In the genomic region with DNA sequence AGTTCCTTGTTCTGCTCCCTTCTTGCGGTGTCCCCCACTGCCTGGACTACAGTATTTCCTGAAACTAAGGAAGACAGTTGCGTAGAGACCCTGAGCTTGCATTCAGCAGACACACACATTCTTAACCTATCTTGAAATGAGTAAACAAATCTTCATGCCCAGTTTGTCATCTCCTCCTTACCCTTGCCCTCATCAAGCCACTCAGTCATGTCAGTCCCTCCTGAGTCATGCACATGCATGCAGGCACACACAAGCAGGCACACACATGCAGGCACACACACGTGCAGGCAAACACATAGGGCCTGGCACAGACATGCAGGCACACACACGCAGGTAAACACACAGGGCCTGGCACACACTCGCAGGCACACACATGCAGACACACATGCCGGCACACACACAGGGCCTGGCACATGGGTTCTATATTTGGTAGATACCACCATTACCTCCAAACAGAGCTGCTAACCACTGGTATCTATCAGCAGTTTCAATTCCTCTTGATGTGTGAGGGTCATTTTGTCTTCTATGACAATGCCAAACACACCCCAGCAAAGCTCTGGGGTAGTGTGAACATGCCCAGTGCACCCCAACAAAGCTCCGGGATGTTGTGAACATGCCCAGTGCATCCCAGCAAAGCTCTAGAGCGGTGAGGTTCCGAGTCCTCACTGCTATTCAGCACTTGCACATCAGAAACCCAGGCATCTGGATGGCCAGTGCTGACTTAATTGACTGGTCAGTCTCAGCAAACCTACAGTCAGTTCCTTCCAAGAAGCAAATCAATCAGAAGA, we compare ENCODE assay signal across 1 cellular context.
TF ChIP-seq lines count a peak whose summit lies in the region.

No MANE protein-coding gene starts in this region.

TF ChIP-seq in HepG2, 621 proteins besides CTCF, POLR2A, EP300 and RAD21 (continued from another document):
- TF ChIP-seq, protein P1, sequence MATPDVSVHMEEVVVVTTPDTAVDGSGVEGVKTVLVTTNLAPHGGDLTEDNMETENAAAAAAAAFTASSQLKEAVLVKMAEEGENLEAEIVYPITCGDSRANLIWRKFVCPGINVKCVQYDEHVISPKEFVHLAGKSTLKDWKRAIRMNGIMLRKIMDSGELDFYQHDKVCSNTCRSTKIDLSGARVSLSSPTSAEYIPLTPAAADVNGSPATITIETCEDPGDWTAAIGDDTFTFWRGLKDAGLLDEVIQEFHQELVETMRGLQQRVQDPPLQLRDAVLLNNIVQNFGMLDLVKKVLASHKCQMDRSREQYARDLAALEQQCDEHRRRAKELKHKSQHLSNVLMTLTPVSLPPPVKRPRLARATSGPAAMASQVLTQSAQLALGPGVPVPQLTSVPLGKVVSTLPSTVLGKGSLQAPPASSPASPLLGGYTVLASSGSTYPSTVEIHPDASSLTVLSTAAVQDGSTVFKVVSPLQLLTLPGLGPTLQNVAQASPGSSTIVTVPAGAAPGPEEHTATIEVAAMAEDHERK (CRISPR knock-in tag; IDR thresholded peaks at IDR 0.05; ENCODE audit: low read depth) = no peak
- no peak for TF ChIP-seq SRSF4 (IDR thresholded peaks at IDR 0.05; ENCODE audit: low read depth, low read length, poor library complexity, severe bottlenecking)
- TF ChIP-seq, protein P2, sequence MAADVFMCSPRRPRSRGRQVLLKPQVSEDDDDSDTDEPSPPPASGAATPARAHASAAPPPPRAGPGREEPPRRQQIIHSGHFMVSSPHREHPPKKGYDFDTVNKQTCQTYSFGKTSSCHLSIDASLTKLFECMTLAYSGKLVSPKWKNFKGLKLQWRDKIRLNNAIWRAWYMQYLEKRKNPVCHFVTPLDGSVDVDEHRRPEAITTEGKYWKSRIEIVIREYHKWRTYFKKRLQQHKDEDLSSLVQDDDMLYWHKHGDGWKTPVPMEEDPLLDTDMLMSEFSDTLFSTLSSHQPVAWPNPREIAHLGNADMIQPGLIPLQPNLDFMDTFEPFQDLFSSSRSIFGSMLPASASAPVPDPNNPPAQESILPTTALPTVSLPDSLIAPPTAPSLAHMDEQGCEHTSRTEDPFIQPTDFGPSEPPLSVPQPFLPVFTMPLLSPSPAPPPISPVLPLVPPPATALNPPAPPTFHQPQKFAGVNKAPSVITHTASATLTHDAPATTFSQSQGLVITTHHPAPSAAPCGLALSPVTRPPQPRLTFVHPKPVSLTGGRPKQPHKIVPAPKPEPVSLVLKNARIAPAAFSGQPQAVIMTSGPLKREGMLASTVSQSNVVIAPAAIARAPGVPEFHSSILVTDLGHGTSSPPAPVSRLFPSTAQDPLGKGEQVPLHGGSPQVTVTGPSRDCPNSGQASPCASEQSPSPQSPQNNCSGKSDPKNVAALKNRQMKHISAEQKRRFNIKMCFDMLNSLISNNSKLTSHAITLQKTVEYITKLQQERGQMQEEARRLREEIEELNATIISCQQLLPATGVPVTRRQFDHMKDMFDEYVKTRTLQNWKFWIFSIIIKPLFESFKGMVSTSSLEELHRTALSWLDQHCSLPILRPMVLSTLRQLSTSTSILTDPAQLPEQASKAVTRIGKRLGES (CRISPR knock-in tag; IDR thresholded peaks at IDR 0.05; ENCODE audit: borderline replicate concordance) = no peak
- TF ChIP-seq MED1 (CRISPR knock-in tag; IDR thresholded peaks at IDR 0.05) = no peak
- no peak for TF ChIP-seq ZNF577 (CRISPR knock-in tag; IDR thresholded peaks at IDR 0.05; ENCODE audit: borderline replicate concordance, low read depth)
- no peak for TF ChIP-seq ZNF138 (CRISPR knock-in tag; IDR thresholded peaks at IDR 0.05; ENCODE audit: low read depth)
- TF ChIP-seq, protein P3, sequence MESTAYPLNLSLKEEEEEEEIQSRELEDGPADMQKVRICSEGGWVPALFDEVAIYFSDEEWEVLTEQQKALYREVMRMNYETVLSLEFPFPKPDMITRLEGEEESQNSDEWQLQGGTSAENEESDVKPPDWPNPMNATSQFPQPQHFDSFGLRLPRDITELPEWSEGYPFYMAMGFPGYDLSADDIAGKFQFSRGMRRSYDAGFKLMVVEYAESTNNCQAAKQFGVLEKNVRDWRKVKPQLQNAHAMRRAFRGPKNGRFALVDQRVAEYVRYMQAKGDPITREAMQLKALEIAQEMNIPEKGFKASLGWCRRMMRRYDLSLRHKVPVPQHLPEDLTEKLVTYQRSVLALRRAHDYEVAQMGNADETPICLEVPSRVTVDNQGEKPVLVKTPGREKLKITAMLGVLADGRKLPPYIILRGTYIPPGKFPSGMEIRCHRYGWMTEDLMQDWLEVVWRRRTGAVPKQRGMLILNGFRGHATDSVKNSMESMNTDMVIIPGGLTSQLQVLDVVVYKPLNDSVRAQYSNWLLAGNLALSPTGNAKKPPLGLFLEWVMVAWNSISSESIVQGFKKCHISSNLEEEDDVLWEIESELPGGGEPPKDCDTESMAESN (CRISPR knock-in tag; conservative IDR thresholded peaks at IDR 0.05) = no peak
- no peak for TF ChIP-seq MBNL3 (CRISPR knock-in tag; conservative IDR thresholded peaks at IDR 0.05)
- no peak for TF ChIP-seq MXI1 (IDR thresholded peaks at IDR 0.05; ENCODE audit: borderline replicate concordance, low read depth, low read length)
